In the genomic region with DNA sequence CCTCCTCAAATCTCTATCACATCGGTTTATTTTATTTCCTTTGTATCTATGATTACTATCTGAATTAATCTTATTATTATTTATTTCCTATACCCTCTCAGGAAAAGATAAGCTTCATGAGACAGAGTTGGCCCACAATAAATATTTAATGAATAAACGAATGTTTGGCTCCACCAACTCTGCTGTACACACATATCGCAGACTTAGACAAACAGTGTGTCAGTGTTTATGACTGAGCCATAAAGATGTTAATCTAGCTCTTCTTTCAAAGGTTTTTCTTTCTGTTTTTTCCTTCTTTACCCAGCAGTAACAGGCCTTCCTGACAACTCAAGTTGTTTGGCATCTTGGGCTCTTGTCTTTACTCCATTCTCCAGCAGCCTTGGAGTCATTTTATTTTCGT, we compare ENCODE assay signal across 14 cellular contexts.
A peak's percentile ranks its signal among the peaks of the same experiment; 100 is the strongest.
DNase-seq lines count a peak whose midpoint lies in the region; ATAC-seq, FAIRE-seq and TF ChIP-seq lines count a peak whose summit lies in the region.
"Had no signal": no experiment of that assay in that cellular context is flagged by ENCODE, and none has a peak within 500 bp of the region (broad histone marks: within the 10 kb centered on the region; RNA-seq: fewer than 3 reads in every experiment).

No MANE protein-coding gene starts in this region.

- no peak for ATAC-seq in gastroesophageal sphincter

- WGBS in mesenchymal stem cell: 15% methylated on average over 3 of the region's 4 CpGs
- 69 to 82% methylated on average over 4 of the region's 4 CpGs for WGBS in gastroesophageal sphincter (ENCODE audit: low coverage in 1 of 2), 2 donors

- no peak overlapping the region for H3K4me3 ChIP-seq in mesenchymal stem cell (ENCODE audit: insufficient read depth in 1 of 2, low read depth in 1 of 2, low read length in 2 of 2)
- no peak overlapping the region for H3K4me3 ChIP-seq in kidney (ENCODE audit: low read length in 2 of 2)
- H3K4me3 ChIP-seq in gastroesophageal sphincter: no peak overlapping the region
- H3K4me3 ChIP-seq: SJCRH30 had no signal

- H2BK5ac ChIP-seq in mesenchymal stem cell (ENCODE audit: low read depth, low read length, poor library complexity, severe bottlenecking): no peak overlapping the region

- H3K9ac ChIP-seq in mesenchymal stem cell (ENCODE audit: low read length) (no peak overlapping the region), kidney (ENCODE audit: low read length in 2 of 2) (no peak overlapping the region)

- H3K36me3 ChIP-seq in mesenchymal stem cell (ENCODE audit: control insufficient read depth in 1 of 2, insufficient read depth in 2 of 2, low read depth in 1 of 2, low read length in 2 of 2) (no peaks in the 10 kb centered on the region), kidney (ENCODE audit: control insufficient read depth in 1 of 2, insufficient read depth in 2 of 2, low read length in 2 of 2) (no peaks in the 10 kb centered on the region), gastroesophageal sphincter (no peaks in the 10 kb centered on the region)
- H3K36me3 ChIP-seq: SJCRH30 had no signal

- TF ChIP-seq CTCF in 22Rv1 (IDR thresholded peaks at IDR 0.05) (no peak), kidney (IDR thresholded peaks at IDR 0.05; ENCODE audit: borderline replicate concordance, extremely low read depth, insufficient read depth) (no peak), gastroesophageal sphincter (IDR thresholded peaks at IDR 0.05) (no peak)

- H3K79me1 ChIP-seq in mesenchymal stem cell (replicated peaks; ENCODE audit: low read length, poor library complexity, severe bottlenecking): no peaks in the 10 kb centered on the region

- H2BK15ac ChIP-seq in mesenchymal stem cell (ENCODE audit: low read depth, poor library complexity, severe bottlenecking): no peak overlapping the region

- no peak for FAIRE-seq in kidney (lab: Jason Lieb, UNC)

- DNase-seq in EH (ENCODE audit: low read depth) (peak; percentile 32), NCI-H2196 treated with DMSO at 0.1 percent for 48 hours (lab: John Stamatoyannopoulos, UW; ENCODE audit: unreplicated experiment) (peak; percentile 21), mesenchymal stem cell (peak; percentile 23), kidney (no peak), DMS 273 treated with DMSO at 0.1 percent for 48 hours (lab: John Stamatoyannopoulos, UW) (no peak)
- DNase-seq: ACHN; CD4-positive, alpha-beta T cell; Karpas-422; NCI-H1694; NCI-H446; RPMI8226; SJCRH30 had no signal

- H3K4me1 ChIP-seq in mesenchymal stem cell (ENCODE audit: control insufficient read depth, insufficient read depth, low read depth, low read length) (peaks cover 5% of the 10 kb centered on the region), kidney (ENCODE audit: control insufficient read depth in 1 of 2, insufficient read depth in 1 of 2, low read depth in 1 of 2, low read length in 2 of 2) (no peaks in the 10 kb centered on the region), gastroesophageal sphincter (no peaks in the 10 kb centered on the region)
- H3K4me1 ChIP-seq: SJCRH30 had no signal

- H3K9me3 ChIP-seq in mesenchymal stem cell (ENCODE audit: control insufficient read depth, low read length) (peaks cover 4% of the 10 kb centered on the region), kidney (ENCODE audit: control insufficient read depth in 1 of 2, low read length in 2 of 2) (no peaks in the 10 kb centered on the region), gastroesophageal sphincter (no peaks in the 10 kb centered on the region)
- H3K9me3 ChIP-seq: SJCRH30 had no signal

- H2AK5ac ChIP-seq in mesenchymal stem cell (ENCODE audit: low read length, severe bottlenecking): no peak overlapping the region

- H3K14ac ChIP-seq in mesenchymal stem cell (ENCODE audit: low read length in 2 of 2): no peak overlapping the region

- H4K8ac ChIP-seq in mesenchymal stem cell (ENCODE audit: low read length): no peak overlapping the region

- H4K91ac ChIP-seq in mesenchymal stem cell (ENCODE audit: low read length): no peak overlapping the region

- H2AFZ ChIP-seq in mesenchymal stem cell (ENCODE audit: low read depth, low read length): no peak overlapping the region

- peak overlapping the region; percentile 70 for H3K27ac ChIP-seq in 22Rv1
- no peak overlapping the region for H3K27ac ChIP-seq in mesenchymal stem cell (ENCODE audit: low read length, poor library complexity, severe bottlenecking)
- no peak overlapping the region for H3K27ac ChIP-seq in kidney (ENCODE audit: low read depth in 2 of 2, low read length in 2 of 2)
- H3K27ac ChIP-seq in gastroesophageal sphincter: no peak overlapping the region
- H3K27ac ChIP-seq: SJCRH30 had no signal

- no peak overlapping the region for H3K4ac ChIP-seq in mesenchymal stem cell (ENCODE audit: low read depth in 1 of 2, low read length in 2 of 2)

- H3K18ac ChIP-seq in mesenchymal stem cell (ENCODE audit: low read depth in 1 of 2, low read length in 2 of 2): no peak overlapping the region

- no peak overlapping the region for H2BK120ac ChIP-seq in mesenchymal stem cell (ENCODE audit: low read depth, low read length)

- H3K4me2 ChIP-seq in mesenchymal stem cell (ENCODE audit: low read length, poor library complexity, severe bottlenecking): no peak overlapping the region

- no peak for TF ChIP-seq EP300 in gastroesophageal sphincter (IDR thresholded peaks at IDR 0.05)

- no peak for TF ChIP-seq POLR2A in gastroesophageal sphincter (IDR thresholded peaks at IDR 0.05)

- H3K27me3 ChIP-seq in mesenchymal stem cell (ENCODE audit: control insufficient read depth in 1 of 2, insufficient read depth in 1 of 2, low read length in 2 of 2): no peaks in the 10 kb centered on the region
- H3K27me3 ChIP-seq in gastroesophageal sphincter: no peaks in the 10 kb centered on the region
- H3K27me3 ChIP-seq: SJCRH30 had no signal

- no peak overlapping the region for H3K23ac ChIP-seq in mesenchymal stem cell (ENCODE audit: low read length in 2 of 2)

- intact Hi-C loops in kidney (cut with DNase I): no loop called here

- no peak overlapping the region for H2BK12ac ChIP-seq in mesenchymal stem cell (ENCODE audit: low read length in 2 of 2)

Comparison
In these comparisons a context has a peak if more than half of its experiments do, and no peak if none do; other contexts are left out.
1. DNase-seq: peak in EH (single experiment), NCI-H2196 treated with DMSO at 0.1 percent for 48 hours (single experiment) and mesenchymal stem cell (single experiment); none in kidney (single experiment) and DMS 273 treated with DMSO at 0.1 percent for 48 hours (single experiment).